ENCODE assay signal across 8 cellular contexts in genomic region chr10:18689498-18689897, GRCh38. TPM values are rescaled to one million over a fixed set of nuclear protein-coding genes. Genes with fewer than 3 reads are reported as not detected.
DNase-seq lines count a peak whose midpoint lies in the region; ATAC-seq and TF ChIP-seq lines count a peak whose summit lies in the region.

No MANE protein-coding gene starts in this region.

- no peak overlapping the region for H3K27ac Mint-ChIP-seq in WTC11
- no peak overlapping the region for H3K27ac Mint-ChIP-seq in activated CD4-positive, alpha-beta memory T cell treated with anti-CD3 and anti-CD28 coated beads, Interleukin-2, amount 10 ng/mL, durations not matched to agents 7 days and 5 days
- no peak overlapping the region for H3K27ac Mint-ChIP-seq in CD4-positive, alpha-beta memory T cell

- no peaks in the 10 kb centered on the region for H3K4me1 ChIP-seq in CD4-positive, alpha-beta memory T cell (ENCODE audit: insufficient read depth, low read length)

- no peaks in the 10 kb centered on the region for H3K4me1 Mint-ChIP-seq in WTC11
- peaks cover 9% of the 10 kb centered on the region for H3K4me1 Mint-ChIP-seq in activated CD4-positive, alpha-beta memory T cell treated with anti-CD3 and anti-CD28 coated beads, Interleukin-2, amount 10 ng/mL, durations not matched to agents 7 days and 5 days
- peaks cover 0 to 6% (median 2%) of the 10 kb centered on the region in 4 donors for H3K4me1 Mint-ChIP-seq in CD4-positive, alpha-beta memory T cell

- H3K27me3 Mint-ChIP-seq in WTC11 (ENCODE audit: low read depth), result no peaks in the 10 kb centered on the region
- peaks cover 2% of the 10 kb centered on the region for H3K27me3 Mint-ChIP-seq in activated CD4-positive, alpha-beta memory T cell treated with anti-CD3 and anti-CD28 coated beads, Interleukin-2, amount 10 ng/mL, durations not matched to agents 7 days and 5 days
- peaks cover 0 to 2% of the 10 kb centered on the region in 2 donors for H3K27me3 Mint-ChIP-seq in CD4-positive, alpha-beta memory T cell

- intact Hi-C loops in CD4-positive, alpha-beta memory T cell (cut with micrococcal nuclease), result no loop called here

- H3K9me3 Mint-ChIP-seq in WTC11, result no peaks in the 10 kb centered on the region
- no peaks in the 10 kb centered on the region for H3K9me3 Mint-ChIP-seq in activated CD4-positive, alpha-beta memory T cell treated with anti-CD3 and anti-CD28 coated beads, Interleukin-2, amount 10 ng/mL, durations not matched to agents 7 days and 5 days
- H3K9me3 Mint-ChIP-seq in CD4-positive, alpha-beta memory T cell, result peaks cover 0 to 1% (median 0%) of the 10 kb centered on the region in 8 donors

- H3K27ac ChIP-seq in CD4-positive, alpha-beta memory T cell (ENCODE audit: low read depth, low read length), result no peak overlapping the region

- no peaks in the 10 kb centered on the region for H3K27me3 ChIP-seq in CD4-positive, alpha-beta memory T cell (ENCODE audit: insufficient read depth, low read length)

- DNase-seq in DMS53 (lab: John Stamatoyannopoulos, UW), result peak; percentile 63
- DNase-seq in LNCaP clone FGC (ENCODE audit: low read depth), result no peak
- DNase-seq in WTC11 (ENCODE audit: low spot score), result no peak
- DNase-seq in left lobe of liver (ENCODE audit: low spot score), result no peak
- DNase-seq in middle frontal gyrus (ENCODE audit: extremely low spot score, low spot score), result no peak
- DNase-seq in activated CD4-positive, alpha-beta memory T cell treated with anti-CD3 and anti-CD28 coated beads, Interleukin-2, amount 10 ng/mL, durations not matched to agents 7 days and 5 days, result no peak
- no peak for DNase-seq in CD4-positive, alpha-beta memory T cell

- ATAC-seq in WTC11 (peak; percentile 24; the same call in 1 of the 2 replicates), left lobe of liver (peak; percentile 63), HG02852 (IDR thresholded peaks at IDR 0.05; ENCODE audit: unreplicated experiment) (no peak)

- no peaks in the 10 kb centered on the region for H3K36me3 ChIP-seq in CD4-positive, alpha-beta memory T cell (ENCODE audit: insufficient read depth, low read length)

- no peaks in the 10 kb centered on the region for H3K36me3 Mint-ChIP-seq in WTC11
- H3K36me3 Mint-ChIP-seq in activated CD4-positive, alpha-beta memory T cell treated with anti-CD3 and anti-CD28 coated beads, Interleukin-2, amount 10 ng/mL, durations not matched to agents 7 days and 5 days (ENCODE audit: low read depth), result no peaks in the 10 kb centered on the region
- H3K36me3 Mint-ChIP-seq in CD4-positive, alpha-beta memory T cell, result no peaks in the 10 kb centered on the region

- no peak overlapping the region for H3K4me3 Mint-ChIP-seq in WTC11
- no peak overlapping the region for H3K4me3 Mint-ChIP-seq in activated CD4-positive, alpha-beta memory T cell treated with anti-CD3 and anti-CD28 coated beads, Interleukin-2, amount 10 ng/mL, durations not matched to agents 7 days and 5 days
- no peak overlapping the region for H3K4me3 Mint-ChIP-seq in CD4-positive, alpha-beta memory T cell

- CTCF ChIA-PET in WTC11 (lab: Charles Lee), result interaction anchor here (0.8 to 1.7 kb wide), 4 partner anchors 15 to 723 kb away, joined by 3 to 4 read pairs (median 4); no protein-coding TSS in a partner anchor
- CTCF ChIA-PET in activated CD4-positive, alpha-beta memory T cell treated with anti-CD3 and anti-CD28 coated beads, Interleukin-2, amount 10 ng/mL, durations not matched to agents 7 days and 5 days (lab: Charles Lee), result no interaction called here
- CTCF ChIA-PET in CD4-positive, alpha-beta memory T cell (lab: Charles Lee; ENCODE audit: partially characterized antibody), result interaction anchor here (0.7 kb wide), 1 partner anchor 18 kb away, joined by 3 read pairs; no protein-coding TSS in a partner anchor

- TF ChIP-seq CTCF in LNCaP clone FGC (IDR thresholded peaks at IDR 0.05; ENCODE audit: control insufficient read depth, extremely low read depth, insufficient read depth) (peak; percentile 63), WTC11 (IDR thresholded peaks at IDR 0.05) (no peak)

- H3K9me3 ChIP-seq in CD4-positive, alpha-beta memory T cell (ENCODE audit: control insufficient read depth in 1 of 2, low read length in 2 of 2), result no peaks in the 10 kb centered on the region

- POLR2A ChIA-PET in WTC11 (lab: Charles Lee), result no interaction called here
- POLR2A ChIA-PET in activated CD4-positive, alpha-beta memory T cell treated with anti-CD3 and anti-CD28 coated beads, Interleukin-2, amount 10 ng/mL, durations not matched to agents 7 days and 5 days (lab: Charles Lee), result no interaction called here
- POLR2A ChIA-PET in CD4-positive, alpha-beta memory T cell (lab: Charles Lee; ENCODE audit: partially characterized antibody), result no interaction called here

- H3K4me3 ChIP-seq in LNCaP clone FGC (ENCODE audit: low read depth, low read length), result no peak overlapping the region
- no peak overlapping the region for H3K4me3 ChIP-seq in CD4-positive, alpha-beta memory T cell (ENCODE audit: low read length in 2 of 2)

TF ChIP-seq in WTC11, 78 proteins besides CTCF, POLR2A, EP300 and RAD21 (continues in another document):
- TF ChIP-seq JUN (CRISPR knock-in tag; IDR thresholded peaks at IDR 0.05) (no peak), TP53 (CRISPR knock-in tag; IDR thresholded peaks at IDR 0.05) (no peak), ZSCAN18 (CRISPR knock-in tag; IDR thresholded peaks at IDR 0.05) (no peak), ZNF532 (CRISPR knock-in tag; IDR thresholded peaks at IDR 0.05; ENCODE audit: borderline replicate concordance) (no peak), MAX (CRISPR knock-in tag; IDR thresholded peaks at IDR 0.05) (no peak), HMGXB4 (CRISPR knock-in tag; IDR thresholded peaks at IDR 0.05) (no peak)

RNA-seq across cellular contexts. Expression of gene ARL5B, which starts 30.3 kb away (rescaled TPM):
- total RNA-seq in WTC11 (2021) (37.6 to 44.1 TPM (median 39.4 TPM) in 3 replicates), left lobe of liver (7.7 TPM)
- total RNA-seq in activated CD4-positive, alpha-beta memory T cell treated with anti-CD3 and anti-CD28 coated beads, Interleukin-2, amount 10 ng/mL, durations not matched to agents 7 days and 5 days, result 10 to 100 TPM; 19.3 to 20.4 TPM
- 10 to 100 TPM; 13.1 to 14.1 TPM for total RNA-seq in CD4-positive, alpha-beta memory T cell
- 1 to 10 TPM; 1.1 to 1.4 TPM for polyA plus RNA-seq in CD4-positive, alpha-beta memory T cell

RNA-seq across cellular contexts. Expression of gene NSUN6, which starts 38.1 kb away (rescaled TPM):
- total RNA-seq in WTC11 (2021), result 14.7 to 15.5 TPM (median 15.1 TPM) in 3 replicates
- total RNA-seq in left lobe of liver, result 27.1 TPM
- 10 to 100 TPM; 31.0 to 35.0 TPM for total RNA-seq in activated CD4-positive, alpha-beta memory T cell treated with anti-CD3 and anti-CD28 coated beads, Interleukin-2, amount 10 ng/mL, durations not matched to agents 7 days and 5 days
- total RNA-seq in CD4-positive, alpha-beta memory T cell, result 10 to 100 TPM; 41.6 to 43.4 TPM
- 10 to 100 TPM in 1 of 2 donors, 1 to 10 TPM in 1; 5.5 to 10.6 TPM for polyA plus RNA-seq in CD4-positive, alpha-beta memory T cell
